1 cellular context compared by ENCODE assay signal in genomic region chr12:76032043-76032981, GRCh38.
TF ChIP-seq lines count a peak whose summit lies in the region.

No MANE protein-coding gene starts in this region.

TF ChIP-seq in HepG2, 621 proteins besides CTCF, POLR2A, EP300 and RAD21 (continued from another document and continues in another):
- TF ChIP-seq ZFP91 (CRISPR knock-in tag; IDR thresholded peaks at IDR 0.05; ENCODE audit: borderline replicate concordance) (peak; percentile 73; the same call in 1 of the 2 replicates), ZBTB34 (CRISPR knock-in tag; IDR thresholded peaks at IDR 0.05) (no peak), ZNF644 (CRISPR knock-in tag; IDR thresholded peaks at IDR 0.05; ENCODE audit: low read depth) (no peak), BRCA1 (CRISPR knock-in tag; IDR thresholded peaks at IDR 0.05) (no peak), NFKB2 (CRISPR knock-in tag; IDR thresholded peaks at IDR 0.05; ENCODE audit: borderline replicate concordance) (peak; percentile 9; the same call in 1 of the 2 replicates), PITX1 (CRISPR knock-in tag; IDR thresholded peaks at IDR 0.05) (no peak; the same call in 1 of the 2 replicates), NCOA5 (CRISPR knock-in tag; IDR thresholded peaks at IDR 0.05) (no peak), ZFYVE20 (CRISPR knock-in tag; IDR thresholded peaks at IDR 0.05; ENCODE audit: borderline replicate concordance, low read depth) (no peak; the same call in 1 of the 2 replicates), ZEB1 (IDR thresholded peaks at IDR 0.05; ENCODE audit: insufficient replicate concordance, low read depth) (peak; percentile 54), TEAD2 (CRISPR knock-in tag; IDR thresholded peaks at IDR 0.05) (no peak), TP53 (CRISPR knock-in tag; conservative IDR thresholded peaks at IDR 0.05) (0 out of 2 replicates have a peak, but pooled peaks have one; percentile 45), SMC3 (IDR thresholded peaks at IDR 0.05; ENCODE audit: low read length) (no peak), KLF15 (CRISPR knock-in tag; IDR thresholded peaks at IDR 0.05; ENCODE audit: borderline replicate concordance) (no peak), SMARCC2 (IDR thresholded peaks at IDR 0.05) (no peak), ZFP36L1 (CRISPR knock-in tag; IDR thresholded peaks at IDR 0.05) (no peak), ZNF24 (IDR thresholded peaks at IDR 0.05) (no peak), XBP1 (CRISPR knock-in tag; IDR thresholded peaks at IDR 0.05) (no peak), ZNF570 (CRISPR knock-in tag; IDR thresholded peaks at IDR 0.05; ENCODE audit: borderline replicate concordance) (no peak), SNAI1 (CRISPR knock-in tag; IDR thresholded peaks at IDR 0.05; ENCODE audit: borderline replicate concordance) (no peak), EEA1 (CRISPR knock-in tag; IDR thresholded peaks at IDR 0.05; ENCODE audit: borderline replicate concordance) (0 out of 2 replicates have a peak, but pooled peaks have one; percentile 8), RORA (CRISPR knock-in tag; IDR thresholded peaks at IDR 0.05) (no peak), CREB1 (IDR thresholded peaks at IDR 0.05) (no peak), CREB1 (CRISPR knock-in tag; IDR thresholded peaks at IDR 0.05) (no peak; the same call in 1 of the 2 replicates), ZFAT (CRISPR knock-in tag; conservative IDR thresholded peaks at IDR 0.05) (no peak), HMG20A (CRISPR knock-in tag; IDR thresholded peaks at IDR 0.05; ENCODE audit: borderline replicate concordance) (no peak; the same call in 1 of the 2 replicates), FOXO1 (CRISPR knock-in tag; IDR thresholded peaks at IDR 0.05) (peak; percentile 36; the same call in 1 of the 2 replicates), ATAD3A (CRISPR knock-in tag; IDR thresholded peaks at IDR 0.05) (no peak), ZNF577 (CRISPR knock-in tag; IDR thresholded peaks at IDR 0.05; ENCODE audit: borderline replicate concordance, low read depth) (no peak), POLR2AphosphoS5 (IDR thresholded peaks at IDR 0.05; ENCODE audit: low read depth, low read length) (peak; percentile 74), AKNA (CRISPR knock-in tag; IDR thresholded peaks at IDR 0.05; ENCODE audit: borderline replicate concordance) (no peak), PPARG (CRISPR knock-in tag; conservative IDR thresholded peaks at IDR 0.05) (no peak; the same call in 1 of the 2 replicates), ZNF564 (CRISPR knock-in tag; IDR thresholded peaks at IDR 0.05) (no peak), SNAPC5 (CRISPR knock-in tag; IDR thresholded peaks at IDR 0.05; ENCODE audit: borderline replicate concordance) (no peak), MAZ (IDR thresholded peaks at IDR 0.05; ENCODE audit: borderline replicate concordance, low read depth, low read length) (no peak), MAZ (CRISPR knock-in tag; IDR thresholded peaks at IDR 0.05; ENCODE audit: low read depth) (0 out of 2 replicates have a peak, but pooled peaks have one; percentile 8)
- TF ChIP-seq, protein P1, sequence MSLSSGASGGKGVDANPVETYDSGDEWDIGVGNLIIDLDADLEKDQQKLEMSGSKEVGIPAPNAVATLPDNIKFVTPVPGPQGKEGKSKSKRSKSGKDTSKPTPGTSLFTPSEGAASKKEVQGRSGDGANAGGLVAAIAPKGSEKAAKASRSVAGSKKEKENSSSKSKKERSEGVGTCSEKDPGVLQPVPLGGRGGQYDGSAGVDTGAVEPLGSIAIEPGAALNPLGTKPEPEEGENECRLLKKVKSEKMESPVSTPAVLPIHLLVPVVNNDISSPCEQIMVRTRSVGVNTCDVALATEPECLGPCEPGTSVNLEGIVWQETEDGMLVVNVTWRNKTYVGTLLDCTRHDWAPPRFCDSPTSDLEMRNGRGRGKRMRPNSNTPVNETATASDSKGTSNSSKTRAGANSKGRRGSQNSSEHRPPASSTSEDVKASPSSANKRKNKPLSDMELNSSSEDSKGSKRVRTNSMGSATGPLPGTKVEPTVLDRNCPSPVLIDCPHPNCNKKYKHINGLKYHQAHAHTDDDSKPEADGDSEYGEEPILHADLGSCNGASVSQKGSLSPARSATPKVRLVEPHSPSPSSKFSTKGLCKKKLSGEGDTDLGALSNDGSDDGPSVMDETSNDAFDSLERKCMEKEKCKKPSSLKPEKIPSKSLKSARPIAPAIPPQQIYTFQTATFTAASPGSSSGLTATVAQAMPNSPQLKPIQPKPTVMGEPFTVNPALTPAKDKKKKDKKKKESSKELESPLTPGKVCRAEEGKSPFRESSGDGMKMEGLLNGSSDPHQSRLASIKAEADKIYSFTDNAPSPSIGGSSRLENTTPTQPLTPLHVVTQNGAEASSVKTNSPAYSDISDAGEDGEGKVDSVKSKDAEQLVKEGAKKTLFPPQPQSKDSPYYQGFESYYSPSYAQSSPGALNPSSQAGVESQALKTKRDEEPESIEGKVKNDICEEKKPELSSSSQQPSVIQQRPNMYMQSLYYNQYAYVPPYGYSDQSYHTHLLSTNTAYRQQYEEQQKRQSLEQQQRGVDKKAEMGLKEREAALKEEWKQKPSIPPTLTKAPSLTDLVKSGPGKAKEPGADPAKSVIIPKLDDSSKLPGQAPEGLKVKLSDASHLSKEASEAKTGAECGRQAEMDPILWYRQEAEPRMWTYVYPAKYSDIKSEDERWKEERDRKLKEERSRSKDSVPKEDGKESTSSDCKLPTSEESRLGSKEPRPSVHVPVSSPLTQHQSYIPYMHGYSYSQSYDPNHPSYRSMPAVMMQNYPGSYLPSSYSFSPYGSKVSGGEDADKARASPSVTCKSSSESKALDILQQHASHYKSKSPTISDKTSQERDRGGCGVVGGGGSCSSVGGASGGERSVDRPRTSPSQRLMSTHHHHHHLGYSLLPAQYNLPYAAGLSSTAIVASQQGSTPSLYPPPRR (CRISPR knock-in tag; IDR thresholded peaks at IDR 0.05; ENCODE audit: borderline replicate concordance), result no peak
- TF ChIP-seq, protein P2, sequence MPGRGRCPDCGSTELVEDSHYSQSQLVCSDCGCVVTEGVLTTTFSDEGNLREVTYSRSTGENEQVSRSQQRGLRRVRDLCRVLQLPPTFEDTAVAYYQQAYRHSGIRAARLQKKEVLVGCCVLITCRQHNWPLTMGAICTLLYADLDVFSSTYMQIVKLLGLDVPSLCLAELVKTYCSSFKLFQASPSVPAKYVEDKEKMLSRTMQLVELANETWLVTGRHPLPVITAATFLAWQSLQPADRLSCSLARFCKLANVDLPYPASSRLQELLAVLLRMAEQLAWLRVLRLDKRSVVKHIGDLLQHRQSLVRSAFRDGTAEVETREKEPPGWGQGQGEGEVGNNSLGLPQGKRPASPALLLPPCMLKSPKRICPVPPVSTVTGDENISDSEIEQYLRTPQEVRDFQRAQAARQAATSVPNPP (CRISPR knock-in tag; IDR thresholded peaks at IDR 0.05), result no peak
- TF ChIP-seq, protein P3, sequence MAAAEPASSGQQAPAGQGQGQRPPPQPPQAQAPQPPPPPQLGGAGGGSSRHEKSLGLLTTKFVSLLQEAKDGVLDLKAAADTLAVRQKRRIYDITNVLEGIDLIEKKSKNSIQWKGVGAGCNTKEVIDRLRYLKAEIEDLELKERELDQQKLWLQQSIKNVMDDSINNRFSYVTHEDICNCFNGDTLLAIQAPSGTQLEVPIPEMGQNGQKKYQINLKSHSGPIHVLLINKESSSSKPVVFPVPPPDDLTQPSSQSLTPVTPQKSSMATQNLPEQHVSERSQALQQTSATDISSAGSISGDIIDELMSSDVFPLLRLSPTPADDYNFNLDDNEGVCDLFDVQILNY (CRISPR knock-in tag; conservative IDR thresholded peaks at IDR 0.05), result no peak
- TF ChIP-seq, protein P4, sequence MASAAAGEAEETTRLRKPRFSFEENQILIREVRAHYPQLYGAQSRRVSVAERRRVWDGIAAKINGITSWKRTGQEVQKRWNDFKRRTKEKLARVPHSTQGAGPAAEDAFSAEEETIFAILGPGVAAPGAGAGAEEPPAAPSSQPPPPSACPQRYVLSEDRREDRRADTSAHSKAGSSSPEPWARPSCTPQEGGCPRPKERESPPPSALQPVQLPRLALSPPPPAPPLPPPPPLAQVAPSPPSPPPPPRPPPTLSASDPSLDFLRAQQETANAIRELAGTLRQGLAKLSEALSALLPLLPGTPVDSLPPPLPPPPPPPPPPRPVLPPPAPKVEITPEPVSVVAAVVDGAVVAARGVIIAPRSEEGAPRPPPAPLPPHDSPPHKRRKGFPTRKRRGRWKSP (CRISPR knock-in tag; IDR thresholded peaks at IDR 0.05), result no peak
- TF ChIP-seq, protein P5, sequence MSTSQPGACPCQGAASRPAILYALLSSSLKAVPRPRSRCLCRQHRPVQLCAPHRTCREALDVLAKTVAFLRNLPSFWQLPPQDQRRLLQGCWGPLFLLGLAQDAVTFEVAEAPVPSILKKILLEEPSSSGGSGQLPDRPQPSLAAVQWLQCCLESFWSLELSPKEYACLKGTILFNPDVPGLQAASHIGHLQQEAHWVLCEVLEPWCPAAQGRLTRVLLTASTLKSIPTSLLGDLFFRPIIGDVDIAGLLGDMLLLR (CRISPR knock-in tag; IDR thresholded peaks at IDR 0.05), result no peak
